Comparison of ENCODE assay signal across 13 cellular contexts in the genomic region with DNA sequence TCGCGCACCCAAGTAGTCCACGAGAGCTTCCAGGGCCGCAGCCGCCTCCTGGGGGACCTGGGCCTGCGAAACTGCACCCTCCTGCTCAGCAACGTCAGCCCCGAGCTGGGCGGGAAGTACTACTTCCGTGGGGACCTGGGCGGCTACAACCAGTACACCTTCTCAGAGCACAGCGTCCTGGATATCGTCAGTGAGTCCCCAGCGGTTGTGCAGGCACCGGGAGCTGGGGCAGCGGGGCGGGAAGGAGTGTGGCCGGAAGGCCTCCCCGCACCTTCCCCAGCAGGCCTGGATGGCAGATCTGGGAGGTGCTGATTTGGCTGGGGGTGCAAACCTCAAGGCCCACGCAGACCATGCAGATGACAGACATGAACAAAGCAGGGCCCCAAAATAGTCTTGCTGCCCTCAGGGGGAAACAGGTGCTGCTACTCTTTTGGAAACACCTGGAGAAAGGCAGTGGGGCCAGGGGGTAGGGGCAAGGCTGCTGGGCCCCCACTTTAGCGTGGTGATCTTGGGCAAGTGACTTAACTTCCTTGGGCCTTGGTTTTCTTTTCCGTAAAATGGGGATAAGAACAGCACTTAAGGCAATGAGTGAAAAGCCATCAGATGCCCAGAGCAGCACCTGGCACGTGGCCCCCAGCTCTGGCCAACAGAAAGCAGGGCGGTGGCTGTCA. TPM values are rescaled to one million over a fixed set of nuclear protein-coding genes. Genes with fewer than 3 reads are reported as not detected.
A peak's percentile ranks its signal among the peaks of the same experiment; 100 is the strongest.
DNase-seq lines count a peak whose midpoint lies in the region; ATAC-seq and TF ChIP-seq lines count a peak whose summit lies in the region.
"Had no signal": no experiment of that assay in that cellular context is flagged by ENCODE, and none has a peak within 500 bp of the region (broad histone marks: within the 10 kb centered on the region; RNA-seq: fewer than 3 reads in every experiment).

No MANE protein-coding gene starts in this region.

- H3K9me2 ChIP-seq in Karpas-422 (replicated peaks; ENCODE audit: insufficient read depth, low read length) = no peaks in the 10 kb centered on the region

- peak overlapping the region in 8 of 10 donors; percentile 10 to 71 (median 48) for H3K4me3 Mint-ChIP-seq in naive thymus-derived CD8-positive, alpha-beta T cell

- peak overlapping the region; percentile 68 for H3K27ac ChIP-seq in Karpas-422 (ENCODE audit: low read length)
- H3K27ac ChIP-seq: adrenal gland, skin epidermis had no signal

- peak overlapping the region in 8 of 10 donors; percentile 21 to 81 (median 44) for H3K27ac Mint-ChIP-seq in naive thymus-derived CD8-positive, alpha-beta T cell

- no peaks in the 10 kb centered on the region for H3K9me3 ChIP-seq in Karpas-422 (ENCODE audit: low read length)
- H3K9me3 ChIP-seq: adrenal gland had no signal

- ATAC-seq in naive thymus-derived CD8-positive, alpha-beta T cell = peak; percentile 92 to 94
- ATAC-seq in HG02571 (IDR thresholded peaks at IDR 0.05; ENCODE audit: unreplicated experiment) (no peak), esophagus mucosa (no peak)

- no peaks in the 10 kb centered on the region for H3K27me3 ChIP-seq in Karpas-422 (ENCODE audit: low read length)
- H3K27me3 ChIP-seq: adrenal gland had no signal

- H3K27me3 Mint-ChIP-seq in naive thymus-derived CD8-positive, alpha-beta T cell = no peaks in the 10 kb centered on the region

- H3K36me3 ChIP-seq in Karpas-422 (ENCODE audit: insufficient read depth, low read length) = no peaks in the 10 kb centered on the region
- H3K36me3 ChIP-seq: adrenal gland had no signal

- POLR2A ChIA-PET in naive thymus-derived CD8-positive, alpha-beta T cell (lab: Charles Lee) = interaction anchor here (0.6 to 1.5 kb wide), 4 partner anchors 16 to 660 kb away, joined by 3 to 6 read pairs (median 4); a partner anchor contains a TSS

- H3K9ac ChIP-seq in Karpas-422 (ENCODE audit: low read length) = peak overlapping the region; percentile 37

- DNase-seq in GM10266 (ENCODE audit: extremely low spot score) = peak; percentile 78
- peak; percentile 89 for DNase-seq in Karpas-422
- DNase-seq in activated T-cell treated with anti-CD3 and anti-CD28 coated beads for 48 hours (ENCODE audit: low read depth) = peak; percentile 17
- peak in 9 of 10 donors; percentile 12 to 58 (median 39) for DNase-seq in naive thymus-derived CD8-positive, alpha-beta T cell
- no peak for DNase-seq in NCI-H2196 (lab: John Stamatoyannopoulos, UW; ENCODE audit: unreplicated experiment)
- no peak for DNase-seq in NCI-H2196 treated with DMSO at 0.1 percent for 48 hours (lab: John Stamatoyannopoulos, UW; ENCODE audit: unreplicated experiment)
- DNase-seq: adrenal gland, HCEC 1CT had no signal

- no peak for TF ChIP-seq CTCF in GM10266 (IDR thresholded peaks at IDR 0.05; ENCODE audit: control insufficient read depth, insufficient read depth, low read depth, missing control alignments)

- H3K79me2 ChIP-seq in Karpas-422 (ENCODE audit: low read length) = no peaks in the 10 kb centered on the region

- H3K4me3 ChIP-seq in Karpas-422 (ENCODE audit: low read length) = peak overlapping the region; percentile 34; the same call in 1 of the 2 replicates
- H3K4me3 ChIP-seq: adrenal gland, lung, skin epidermis had no signal

- peak overlapping the region; percentile 63 for H3K4me2 ChIP-seq in Karpas-422 (ENCODE audit: low read depth, low read length, poor library complexity, severe bottlenecking)

- no peak overlapping the region for H2AFZ ChIP-seq in Karpas-422 (ENCODE audit: low read length)

- H3K4me1 ChIP-seq in Karpas-422 (ENCODE audit: low read length) = peaks cover 55% of the 10 kb centered on the region
- H3K4me1 ChIP-seq: adrenal gland had no signal

- H4K20me1 ChIP-seq in Karpas-422 (ENCODE audit: insufficient read depth, low read depth, low read length) = no peaks in the 10 kb centered on the region

- no peaks in the 10 kb centered on the region for H3K9me3 Mint-ChIP-seq in naive thymus-derived CD8-positive, alpha-beta T cell

- no peaks in the 10 kb centered on the region for H3K36me3 Mint-ChIP-seq in naive thymus-derived CD8-positive, alpha-beta T cell

- peaks cover 6 to 12% (median 8%) of the 10 kb centered on the region in 4 donors for H3K4me1 Mint-ChIP-seq in naive thymus-derived CD8-positive, alpha-beta T cell

RNA-seq across cellular contexts. Expression of a gene that starts 4.0 kb away (rescaled TPM):
- total RNA-seq in Karpas-422 (2014; rRNA removed; shearing (Covaris generic); ENCODE audit: low replicate concordance) = 0.36 TPM in 1 of 2 replicates, not detected in the other
- not detected for total RNA-seq in naive thymus-derived CD8-positive, alpha-beta T cell
- under 1 TPM in 1 of 3 donors, not detected in 2; 0.08 TPM for polyA plus RNA-seq in naive thymus-derived CD8-positive, alpha-beta T cell
- not detected for total RNA-seq in esophagus mucosa
- total RNA-seq: RPMI7951 had no signal

RNA-seq across cellular contexts. Expression of a gene that starts 13.6 kb away (rescaled TPM):
- 0.45 TPM in 1 of 2 replicates, not detected in the other for total RNA-seq in Karpas-422 (2014; rRNA removed; shearing (Covaris generic); ENCODE audit: low replicate concordance)
- 1 to 10 TPM; 2.5 to 2.6 TPM for total RNA-seq in naive thymus-derived CD8-positive, alpha-beta T cell
- under 1 TPM in 1 of 3 donors, not detected in 2; 0.06 TPM for polyA plus RNA-seq in naive thymus-derived CD8-positive, alpha-beta T cell
- total RNA-seq in esophagus mucosa = not detected
- total RNA-seq: RPMI7951 had no signal

RNA-seq across cellular contexts. Expression of a gene that starts 27.2 kb away (rescaled TPM):
- 97.9 and 224 TPM in 2 replicates for total RNA-seq in Karpas-422 (2014; rRNA removed; shearing (Covaris generic); ENCODE audit: low replicate concordance)
- total RNA-seq in naive thymus-derived CD8-positive, alpha-beta T cell = 100 to 1,000 TPM; 226 to 232 TPM
- polyA plus RNA-seq in naive thymus-derived CD8-positive, alpha-beta T cell = 1 to 10 TPM; 4.5 to 6.9 (median 5.2) TPM
- total RNA-seq in esophagus mucosa = 72.3 TPM

RNA-seq across cellular contexts. Expression of a gene that starts 33.1 kb away (rescaled TPM):
- total RNA-seq in Karpas-422 (2014; rRNA removed; shearing (Covaris generic); ENCODE audit: low replicate concordance) = 454 and 602 TPM in 2 replicates
- 10 to 100 TPM; 20.0 to 21.1 TPM for total RNA-seq in naive thymus-derived CD8-positive, alpha-beta T cell
- under 1 TPM in 2 of 3 donors, not detected in 1; 0.46 to 0.73 TPM for polyA plus RNA-seq in naive thymus-derived CD8-positive, alpha-beta T cell
- 2.5 TPM for total RNA-seq in esophagus mucosa

RNA-seq across cellular contexts. Expression of a gene that starts 47.1 kb away (rescaled TPM):
- 0.63 and 1.2 TPM in 2 replicates for total RNA-seq in Karpas-422 (2014; rRNA removed; shearing (Covaris generic); ENCODE audit: low replicate concordance)
- 10 to 100 TPM; 57.4 to 59.9 TPM for total RNA-seq in naive thymus-derived CD8-positive, alpha-beta T cell
- polyA plus RNA-seq in naive thymus-derived CD8-positive, alpha-beta T cell = 100 to 1,000 TPM in 1 of 3 donors, 10 to 100 TPM in 2; 36.7 to 106 (median 65.7) TPM
- total RNA-seq in esophagus mucosa = 66.6 TPM

Comparison
In these comparisons a context has a peak if more than half of its experiments do, and no peak if none do; other contexts are left out.
1. DNase-seq: peak in GM10266 (single experiment), Karpas-422 (single experiment), activated T-cell treated with anti-CD3 and anti-CD28 coated beads for 48 hours (single experiment) and naive thymus-derived CD8-positive, alpha-beta T cell (9 of 10); none in NCI-H2196 (single experiment) and NCI-H2196 treated with DMSO at 0.1 percent for 48 hours (single experiment).
2. ATAC-seq: peak in naive thymus-derived CD8-positive, alpha-beta T cell (2 of 2); none in HG02571 (single experiment) and esophagus mucosa (single experiment).